Comparison of ENCODE assay signal across 8 cellular contexts in the genomic region with DNA sequence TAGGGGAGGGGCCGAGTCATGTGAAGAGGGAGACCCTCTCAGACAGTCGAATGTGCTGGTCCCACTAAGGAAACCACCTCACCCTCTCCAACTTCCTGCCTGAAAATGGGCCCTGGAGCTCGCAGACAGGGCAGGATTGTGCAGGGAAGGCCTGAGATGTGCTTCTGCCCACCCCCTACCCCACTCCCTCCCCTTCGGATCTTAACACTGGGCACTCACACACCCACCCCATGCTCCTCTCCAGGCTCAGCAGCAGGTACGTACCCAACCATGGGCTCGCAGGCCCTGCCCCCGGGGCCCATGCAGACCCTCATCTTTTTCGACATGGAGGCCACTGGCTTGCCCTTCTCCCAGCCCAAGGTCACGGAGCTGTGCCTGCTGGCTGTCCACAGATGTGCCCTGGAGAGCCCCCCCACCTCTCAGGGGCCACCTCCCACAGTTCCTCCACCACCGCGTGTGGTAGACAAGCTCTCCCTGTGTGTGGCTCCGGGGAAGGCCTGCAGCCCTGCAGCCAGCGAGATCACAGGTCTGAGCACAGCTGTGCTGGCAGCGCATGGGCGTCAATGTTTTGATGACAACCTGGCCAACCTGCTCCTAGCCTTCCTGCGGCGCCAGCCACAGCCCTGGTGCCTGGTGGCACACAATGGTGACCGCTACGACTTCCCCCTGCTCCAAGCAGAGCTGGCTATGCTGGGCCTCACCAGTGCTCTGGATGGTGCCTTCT. TPM values are rescaled to one million over a fixed set of nuclear protein-coding genes. Genes with fewer than 3 reads are reported as not detected.
A peak's percentile ranks its signal among the peaks of the same experiment; 100 is the strongest.
DNase-seq lines count a peak whose midpoint lies in the region; ATAC-seq and TF ChIP-seq lines count a peak whose summit lies in the region.

No MANE protein-coding gene starts in this region.

- TF ChIP-seq CTCF in DND-41 (IDR thresholded peaks at IDR 0.05; ENCODE audit: borderline replicate concordance, extremely low read depth, low read length, poor library complexity, severe bottlenecking) (no peak), HFF-Myc (IDR thresholded peaks at IDR 0.05; ENCODE audit: low read depth, low read length, missing control alignments) (no peak), endothelial cell (IDR thresholded peaks at IDR 0.05; ENCODE audit: unreplicated experiment) (no peak), natural killer cell (IDR thresholded peaks at IDR 0.05) (no peak)

- H3K27me3 ChIP-seq in DND-41 (ENCODE audit: insufficient read depth, low read length, poor library complexity): no peaks in the 10 kb centered on the region

- ATAC-seq in DND-41 (ENCODE audit: insufficient read depth, low read depth) (peak; percentile 71), natural killer cell (peak; percentile 36 to 49 (median 41))

- H3K4me1 ChIP-seq in DND-41 (ENCODE audit: insufficient read depth, low read length): peaks cover 64% of the 10 kb centered on the region

- peak overlapping the region; percentile 84 for H3K4me2 ChIP-seq in DND-41 (ENCODE audit: insufficient read depth, low read length)

- H3K9me3 Mint-ChIP-seq in T-helper 2 cell treated with Interferon-gamma antibody and Interleukin-4, amounts not matched to agents 5 μg/mL and 100 μg/mL, for 36 hours: no peaks in the 10 kb centered on the region
- H3K9me3 Mint-ChIP-seq in endothelial cell (ENCODE audit: unreplicated experiment): no peaks in the 10 kb centered on the region
- no peaks in the 10 kb centered on the region for H3K9me3 Mint-ChIP-seq in natural killer cell

- DNase-seq in DND-41 (peak; percentile 49), HFF-Myc (ENCODE audit: extremely low read depth, low read depth) (no peak), endothelial cell (ENCODE audit: low spot score) (no peak), natural killer cell (no peak), SW480 (ENCODE audit: low spot score) (no peak), GDM1 (lab: John Stamatoyannopoulos, UW) (no peak), NCI-H345 treated with DMSO at 0.1 percent for 48 hours (lab: John Stamatoyannopoulos, UW; ENCODE audit: unreplicated experiment) (no peak)
- no peak for DNase-seq in T-helper 2 cell treated with Interferon-gamma antibody and Interleukin-4, amounts not matched to agents 5 μg/mL and 100 μg/mL, for 36 hours (ENCODE audit: low spot score)

- peaks cover 56% of the 10 kb centered on the region for H3K79me2 ChIP-seq in DND-41 (ENCODE audit: insufficient read depth, low read length)

- H3K4me3 ChIP-seq in DND-41 (ENCODE audit: low read depth in 1 of 2, low read length in 2 of 2) (peak overlapping the region; percentile 35 to 67; a peak in 3 of 4 replicates), HFF-Myc (replicated peaks; ENCODE audit: low read depth, low read length) (peak overlapping the region; percentile 51)

- H3K4me3 Mint-ChIP-seq in T-helper 2 cell treated with Interferon-gamma antibody and Interleukin-4, amounts not matched to agents 5 μg/mL and 100 μg/mL, for 36 hours: peak overlapping the region; percentile 96
- no peak overlapping the region for H3K4me3 Mint-ChIP-seq in endothelial cell (ENCODE audit: unreplicated experiment)
- H3K4me3 Mint-ChIP-seq in natural killer cell: peak overlapping the region; percentile 87

- peak overlapping the region; percentile 97 for H3K27ac Mint-ChIP-seq in T-helper 2 cell treated with Interferon-gamma antibody and Interleukin-4, amounts not matched to agents 5 μg/mL and 100 μg/mL, for 36 hours
- peak overlapping the region; percentile 98 for H3K27ac Mint-ChIP-seq in endothelial cell (ENCODE audit: unreplicated experiment)
- H3K27ac Mint-ChIP-seq in natural killer cell: peak overlapping the region; percentile 97 to 99

- peak overlapping the region; percentile 89 for H3K27ac ChIP-seq in DND-41 (ENCODE audit: low read length)

- peaks cover 24% of the 10 kb centered on the region; the same call in 1 of the 2 replicates for H4K20me1 ChIP-seq in DND-41 (ENCODE audit: insufficient read depth, low read length)

- peaks cover 45% of the 10 kb centered on the region for H3K36me3 Mint-ChIP-seq in T-helper 2 cell treated with Interferon-gamma antibody and Interleukin-4, amounts not matched to agents 5 μg/mL and 100 μg/mL, for 36 hours (ENCODE audit: low read depth)
- H3K36me3 Mint-ChIP-seq in endothelial cell (ENCODE audit: low read depth, unreplicated experiment) (peaks cover 24% of the 10 kb centered on the region), natural killer cell (no peaks in the 10 kb centered on the region)

- H3K27me3 Mint-ChIP-seq in T-helper 2 cell treated with Interferon-gamma antibody and Interleukin-4, amounts not matched to agents 5 μg/mL and 100 μg/mL, for 36 hours (ENCODE audit: low read depth): no peaks in the 10 kb centered on the region
- peaks cover 19% of the 10 kb centered on the region for H3K27me3 Mint-ChIP-seq in endothelial cell (ENCODE audit: unreplicated experiment)
- no peaks in the 10 kb centered on the region for H3K27me3 Mint-ChIP-seq in natural killer cell (ENCODE audit: low read depth in 2 of 2)

- H3K36me3 ChIP-seq in DND-41 (ENCODE audit: insufficient read depth, low read length): peaks cover 49% of the 10 kb centered on the region

- H2AFZ ChIP-seq in DND-41 (ENCODE audit: low read depth, low read length): peak overlapping the region; percentile 76

- peak overlapping the region; percentile 68 for H3K9ac ChIP-seq in DND-41 (ENCODE audit: low read depth, low read length)

- peaks cover 33% of the 10 kb centered on the region for H3K4me1 Mint-ChIP-seq in T-helper 2 cell treated with Interferon-gamma antibody and Interleukin-4, amounts not matched to agents 5 μg/mL and 100 μg/mL, for 36 hours (ENCODE audit: low read depth)
- H3K4me1 Mint-ChIP-seq in endothelial cell (ENCODE audit: unreplicated experiment) (peaks cover 27% of the 10 kb centered on the region), natural killer cell (peaks cover 36 to 51% of the 10 kb centered on the region in 2 donors)

- no peaks in the 10 kb centered on the region for H3K9me3 ChIP-seq in DND-41 (ENCODE audit: insufficient read depth, low read length, severe bottlenecking)

- intact Hi-C loops in natural killer cell (cut with micrococcal nuclease): loop anchor here (5.0 kb wide), 1 partner anchor 41 kb away; no protein-coding TSS in a partner anchor

RNA-seq across cellular contexts. Expression of gene ATRIP, which starts 20.0 kb away (rescaled TPM):
- 11.2 TPM for total RNA-seq in endothelial cell (ENCODE audit: unreplicated experiment)
- 10 to 100 TPM in 2 of 3 donors, 1 to 10 TPM in 1; 8.5 to 11.0 (median 10.6) TPM for total RNA-seq in natural killer cell

RNA-seq across cellular contexts. Expression of gene TMA7, which starts 26.5 kb away (rescaled TPM):
- 326 TPM for total RNA-seq in endothelial cell (ENCODE audit: unreplicated experiment)
- 100 to 1,000 TPM; 192 to 239 (median 229) TPM for total RNA-seq in natural killer cell

RNA-seq across cellular contexts. Expression of gene CCDC51, which starts 26.6 kb away (rescaled TPM):
- total RNA-seq in endothelial cell (ENCODE audit: unreplicated experiment) (11.8 TPM), natural killer cell (1 to 10 TPM; 4.4 to 8.8 (median 6.8) TPM)

RNA-seq across cellular contexts. Expression of gene PLXNB1, which starts 36.7 kb away (rescaled TPM):
- total RNA-seq in endothelial cell (ENCODE audit: unreplicated experiment) (68.7 TPM), natural killer cell (1 to 10 TPM; 4.3 to 5.0 (median 4.4) TPM)

RNA-seq across cellular contexts. Expression of gene SHISA5, which starts 37.4 kb away (rescaled TPM):
- total RNA-seq in endothelial cell (ENCODE audit: unreplicated experiment): 283 TPM
- total RNA-seq in natural killer cell: 100 to 1,000 TPM; 211 to 237 (median 218) TPM
